ENCODE assay signal across 10 cellular contexts in genomic region chr19:47583161-47583560, GRCh38. TPM values are rescaled to one million over a fixed set of nuclear protein-coding genes. Genes with fewer than 3 reads are reported as not detected.
DNase-seq lines count a peak whose midpoint lies in the region; ATAC-seq and TF ChIP-seq lines count a peak whose summit lies in the region.
"Not testable (repeated sequence)": the region's sequence is repeated elsewhere in the genome, so short reads cannot be mapped to it uniquely, and the experiment has no call there.
"Had no signal": no experiment of that assay in that cellular context is flagged by ENCODE, and none has a peak within 500 bp of the region (broad histone marks: within the 10 kb centered on the region; RNA-seq: fewer than 3 reads in every experiment).

No MANE protein-coding gene starts in this region.

- H3K4me1 Mint-ChIP-seq in CD4-positive, alpha-beta memory T cell: peaks cover 16 to 46% (median 27%) of the 10 kb centered on the region in 4 donors
- H3K4me1 Mint-ChIP-seq in T-helper 17 cell (peaks cover 25% of the 10 kb centered on the region), mesothelial cell of epicardium (peaks cover 16% of the 10 kb centered on the region)
- peaks cover 20% of the 10 kb centered on the region for H3K4me1 Mint-ChIP-seq in activated T-helper 17 cell treated with anti-CD3 and anti-CD28 coated beads, Interleukin-2, amount 50 U/mL, for 72 hours
- H3K4me1 Mint-ChIP-seq in MCF 10A (ENCODE audit: insufficient read depth, unreplicated experiment): not testable (repeated sequence)

- CTCF ChIA-PET in CD4-positive, alpha-beta memory T cell (lab: Charles Lee; ENCODE audit: partially characterized antibody): interaction anchor here (1.8 kb wide), 1 partner anchor 17 kb away, joined by 7 read pairs; no protein-coding TSS in a partner anchor
- CTCF ChIA-PET in MCF 10A (lab: Yijun Ruan, JAX): interaction anchor here (0.7 kb wide), 2 partner anchors 94 to 152 kb away, joined by 3 to 5 read pairs; no protein-coding TSS in a partner anchor

- H3K27me3 Mint-ChIP-seq in CD4-positive, alpha-beta memory T cell; T-helper 17 cell; activated T-helper 17 cell treated with anti-CD3 and anti-CD28 coated beads, Interleukin-2, amount 50 U/mL, for 72 hours; MCF 10A (ENCODE audit: insufficient read depth, unreplicated experiment); mesothelial cell of epicardium (ENCODE audit: low read depth): not testable (repeated sequence)

- TF ChIP-seq EP300 in suprapubic skin (IDR thresholded peaks at IDR 0.05): not testable (repeated sequence)

- not testable (repeated sequence) for H3K27me3 ChIP-seq in CD4-positive, alpha-beta memory T cell (ENCODE audit: insufficient read depth, low read length); esophagus (ENCODE audit: control insufficient read depth in 1 of 2, insufficient read depth in 2 of 2, low read length in 2 of 2); suprapubic skin

- not testable (repeated sequence) for H3K36me3 ChIP-seq in CD4-positive, alpha-beta memory T cell (ENCODE audit: insufficient read depth, low read length); esophagus (ENCODE audit: control insufficient read depth in 2 of 2, insufficient read depth in 2 of 2, low read length in 1 of 2); suprapubic skin

- not testable (repeated sequence) for H3K4me3 ChIP-seq in CD4-positive, alpha-beta memory T cell (ENCODE audit: low read length in 2 of 2); esophagus (ENCODE audit: low read depth in 1 of 2, low read length in 2 of 2); suprapubic skin

- H3K27ac ChIP-seq in CD4-positive, alpha-beta memory T cell (ENCODE audit: low read depth, low read length): not testable (repeated sequence)
- peak overlapping the region; percentile 52 to 82 for H3K27ac ChIP-seq in esophagus (ENCODE audit: low read depth in 2 of 2, low read length in 1 of 2)
- H3K27ac ChIP-seq in suprapubic skin: peak overlapping the region; percentile 64

- WGBS in esophagus, 2 donors: 58 to 69% methylated on average over 1 of the region's 1 CpG
- WGBS in suprapubic skin: 54% methylated on average over 1 of the region's 1 CpG

- not testable (repeated sequence) for BruUV-seq in MCF 10A (replicated peaks; lab: Mats Ljungman, UMichigan)

- H3K4me1 ChIP-seq in CD4-positive, alpha-beta memory T cell (ENCODE audit: insufficient read depth, low read length): peaks cover 32% of the 10 kb centered on the region
- not testable (repeated sequence) for H3K4me1 ChIP-seq in esophagus (ENCODE audit: control insufficient read depth in 2 of 2, insufficient read depth in 2 of 2, low read length in 1 of 2)
- peaks cover 26% of the 10 kb centered on the region for H3K4me1 ChIP-seq in suprapubic skin

- ATAC-seq in T-helper 17 cell; activated T-helper 17 cell treated with anti-CD3 and anti-CD28 coated beads, Interleukin-2, amount 50 U/mL, for 72 hours (replicated peaks): not testable (repeated sequence)

- POLR2A ChIA-PET in CD4-positive, alpha-beta memory T cell (lab: Charles Lee; ENCODE audit: partially characterized antibody): interaction anchor here (0.8 to 1.4 kb wide), 3 partner anchors 17 to 25 kb away, joined by 3 to 5 read pairs (median 3); no protein-coding TSS in a partner anchor
- POLR2A ChIA-PET in MCF 10A (lab: Yijun Ruan, JAX): interaction anchor here (0.9 to 1.0 kb wide), 2 partner anchors 16 to 80 kb away, joined by 3 to 4 read pairs; no protein-coding TSS in a partner anchor

- H3K9me3 Mint-ChIP-seq in CD4-positive, alpha-beta memory T cell: peaks cover 5 to 13% (median 8%) of the 10 kb centered on the region in 8 donors
- H3K9me3 Mint-ChIP-seq in activated T-helper 17 cell treated with anti-CD3 and anti-CD28 coated beads, Interleukin-2, amount 50 U/mL, for 72 hours; MCF 10A (ENCODE audit: unreplicated experiment); mesothelial cell of epicardium: not testable (repeated sequence)

- H3K4me3 Mint-ChIP-seq in CD4-positive, alpha-beta memory T cell: peak overlapping the region in 4 of 8 donors; percentile 4 to 32 (median 31)
- not testable (repeated sequence) for H3K4me3 Mint-ChIP-seq in T-helper 17 cell; MCF 10A (ENCODE audit: unreplicated experiment); mesothelial cell of epicardium
- H3K4me3 Mint-ChIP-seq in activated T-helper 17 cell treated with anti-CD3 and anti-CD28 coated beads, Interleukin-2, amount 50 U/mL, for 72 hours: peak overlapping the region; percentile 86

- not testable (repeated sequence) for TF ChIP-seq POLR2A in suprapubic skin (IDR thresholded peaks at IDR 0.05)

- TF ChIP-seq CTCF in MCF 10A (IDR thresholded peaks at IDR 0.05; ENCODE audit: unreplicated experiment); mesothelial cell of epicardium (IDR thresholded peaks at IDR 0.05; ENCODE audit: unreplicated experiment); suprapubic skin (IDR thresholded peaks at IDR 0.05): not testable (repeated sequence)

- H3K27ac Mint-ChIP-seq in CD4-positive, alpha-beta memory T cell: peak overlapping the region in 4 of 7 donors; percentile 24 to 81 (median 72)
- H3K27ac Mint-ChIP-seq in T-helper 17 cell (peak overlapping the region; percentile 86), MCF 10A (ENCODE audit: low read depth, unreplicated experiment) (peak overlapping the region; percentile 29), mesothelial cell of epicardium (peak overlapping the region; percentile 90)
- H3K27ac Mint-ChIP-seq in activated T-helper 17 cell treated with anti-CD3 and anti-CD28 coated beads, Interleukin-2, amount 50 U/mL, for 72 hours: peak overlapping the region; percentile 97

- not testable (repeated sequence) for H3K36me3 Mint-ChIP-seq in CD4-positive, alpha-beta memory T cell; T-helper 17 cell (ENCODE audit: low read depth); activated T-helper 17 cell treated with anti-CD3 and anti-CD28 coated beads, Interleukin-2, amount 50 U/mL, for 72 hours (ENCODE audit: low read depth); MCF 10A (ENCODE audit: insufficient read depth, unreplicated experiment); mesothelial cell of epicardium

- H3K9me3 ChIP-seq in CD4-positive, alpha-beta memory T cell (ENCODE audit: control insufficient read depth in 1 of 2, low read length in 2 of 2); T-helper 17 cell (ENCODE audit: control insufficient read depth, low read length, poor library complexity, severe bottlenecking); esophagus (ENCODE audit: control insufficient read depth in 2 of 2, insufficient read depth in 1 of 2, low read depth in 1 of 2, low read length in 1 of 2); suprapubic skin: not testable (repeated sequence)

- DNase-seq in CD4-positive, alpha-beta memory T cell; T-helper 17 cell; MCF 10A (ENCODE audit: unreplicated experiment); mesothelial cell of epicardium (ENCODE audit: low spot score in 2 of 2, unreplicated experiment in 2 of 2); suprapubic skin (ENCODE audit: low spot score in 2 of 2): not testable (repeated sequence)
- peak; percentile 49 for DNase-seq in HPDE6-E6E7 (ENCODE audit: extremely low spot score)

- intact Hi-C loops in CD4-positive, alpha-beta memory T cell (cut with micrococcal nuclease); MCF 10A (cut with micrococcal nuclease): not testable (repeated sequence)

RNA-seq across cellular contexts. Expression of gene ZNF541, which starts 10.2 kb away (rescaled TPM):
- under 1 TPM; 0.53 to 0.79 TPM for total RNA-seq in CD4-positive, alpha-beta memory T cell
- under 1 TPM in 1 of 2 donors, not detected in 1; 0.09 TPM for polyA plus RNA-seq in CD4-positive, alpha-beta memory T cell
- total RNA-seq in T-helper 17 cell (under 1 TPM; 0.65 to 0.99 TPM), MCF 10A (2022) (not detected in 2 replicates), mesothelial cell of epicardium (0.13 to 0.81 TPM (median 0.18 TPM) in 3 replicates), suprapubic skin (under 1 TPM in 3 of 4 donors, not detected in 1; 0.49 to 0.80 (median 0.51) TPM)
- total RNA-seq in activated T-helper 17 cell treated with anti-CD3 and anti-CD28 coated beads, Interleukin-2, amount 50 U/mL, for 72 hours: under 1 TPM; 0.04 to 0.98 TPM
- under 1 TPM; 0.06 to 0.14 TPM for polyA plus RNA-seq in esophagus
- total RNA-seq: H4, HT-29 had no signal

RNA-seq across cellular contexts. Expression of gene BICRA, which starts 25.8 kb away (rescaled TPM):
- 10 to 100 TPM; 31.7 to 32.9 TPM for total RNA-seq in CD4-positive, alpha-beta memory T cell
- polyA plus RNA-seq in CD4-positive, alpha-beta memory T cell: 1 to 10 TPM in 1 of 2 donors, not detected in 1; 2.3 TPM
- total RNA-seq in T-helper 17 cell (10 to 100 TPM; 32.1 to 34.8 TPM), MCF 10A (2022) (13.1 and 16.8 TPM in 2 replicates), mesothelial cell of epicardium (35.6 to 38.5 TPM (median 36.9 TPM) in 3 replicates), suprapubic skin (10 to 100 TPM; 10.7 to 33.6 (median 22.9) TPM)
- total RNA-seq in activated T-helper 17 cell treated with anti-CD3 and anti-CD28 coated beads, Interleukin-2, amount 50 U/mL, for 72 hours: 10 to 100 TPM; 10.3 to 12.2 TPM
- polyA plus RNA-seq in esophagus: 1 to 10 TPM; 4.0 to 8.5 TPM

Comparison
In these comparisons a context has a peak if more than half of its experiments do, and no peak if none do; other contexts are left out.
1. H3K27ac Mint-ChIP-seq: peak in every context shown above with its lines; median percentile 97 in activated T-helper 17 cell treated with anti-CD3 and anti-CD28 coated beads, Interleukin-2, amount 50 U/mL, for 72 hours; 90 in mesothelial cell of epicardium; 86 in T-helper 17 cell; 72 in CD4-positive, alpha-beta memory T cell; 29 in MCF 10A.